In the genomic region with DNA sequence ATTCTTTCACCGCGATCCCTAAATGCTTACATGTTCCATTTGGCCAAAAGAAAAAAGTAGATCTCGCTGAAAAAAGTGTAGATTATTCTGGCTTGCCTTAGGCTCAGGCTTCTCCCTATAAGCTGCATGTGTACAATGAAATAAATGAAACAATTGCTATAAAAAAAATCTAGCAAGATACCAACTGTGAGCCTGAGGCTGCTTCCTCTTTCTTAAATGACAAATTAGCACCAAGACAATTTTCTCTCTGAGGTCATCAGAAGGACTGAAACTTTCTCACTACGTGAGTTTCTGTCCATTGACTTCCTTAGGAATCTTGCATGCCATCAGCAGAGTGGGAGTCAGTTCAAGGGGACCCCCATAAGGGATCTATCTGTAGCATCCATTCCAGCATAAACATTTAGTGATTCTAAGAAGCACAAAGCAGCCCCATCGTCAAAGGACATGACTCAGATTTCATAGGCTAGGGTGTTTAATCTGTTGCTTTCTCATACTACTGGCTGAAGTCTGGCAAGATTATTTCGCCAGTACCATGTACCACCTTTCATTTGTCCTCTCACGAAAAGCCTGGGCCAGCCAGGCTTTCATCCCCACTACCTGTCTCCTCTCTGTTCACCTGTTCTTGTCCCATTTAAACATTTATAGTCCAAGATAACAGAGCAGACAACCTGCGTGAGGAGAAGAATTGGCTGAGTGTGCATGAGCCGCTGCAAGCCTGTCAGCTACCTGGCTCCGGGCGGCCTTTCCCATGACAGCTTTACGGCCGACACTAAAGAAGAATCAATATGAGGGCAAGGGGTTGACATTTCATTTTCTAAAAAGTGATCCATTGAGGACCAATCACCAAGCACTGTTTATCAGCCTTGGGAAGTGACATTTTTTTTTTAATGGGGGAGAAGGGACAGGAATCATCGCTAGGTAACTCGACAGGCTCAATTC, we compare ENCODE assay signal across 23 cellular contexts.
"Had no signal": no experiment of that assay in that cellular context is flagged by ENCODE, and none has a peak within 500 bp of the region (broad histone marks: within the 10 kb centered on the region; RNA-seq: fewer than 3 reads in every experiment).

No MANE protein-coding gene starts in this region.

- H3K27me3 Mint-ChIP-seq: activated CD4-positive, alpha-beta memory T cell treated with anti-CD3 and anti-CD28 coated beads for 36 hours; activated CD4-positive, alpha-beta T cell treated with anti-CD3 and anti-CD28 coated beads, Interleukin-2, amount 10 ng/mL, durations not matched to agents 24 days and 14 days; activated T-helper 17 cell treated with anti-CD3 and anti-CD28 coated beads, Interleukin-2, amount 50 U/mL, for 72 hours; naive thymus-derived CD4-positive, alpha-beta T cell had no signal

- H3K27ac Mint-ChIP-seq: activated CD4-positive, alpha-beta memory T cell treated with anti-CD3 and anti-CD28 coated beads for 36 hours; activated CD4-positive, alpha-beta T cell treated with anti-CD3 and anti-CD28 coated beads, Interleukin-2, amount 10 ng/mL, durations not matched to agents 24 days and 14 days; activated T-helper 17 cell treated with anti-CD3 and anti-CD28 coated beads, Interleukin-2, amount 50 U/mL, for 72 hours; T-helper 2 cell treated with Interferon-gamma antibody and Interleukin-4, amounts not matched to agents 5 μg/mL and 100 μg/mL, for 36 hours had no signal

- H3K4me3 ChIP-seq: gastroesophageal sphincter, right atrium auricular region, testis, transverse colon had no signal

- H3K4me3 Mint-ChIP-seq: activated CD4-positive, alpha-beta memory T cell treated with anti-CD3 and anti-CD28 coated beads for 36 hours; activated CD4-positive, alpha-beta T cell treated with anti-CD3 and anti-CD28 coated beads, Interleukin-2, amount 10 ng/mL, durations not matched to agents 24 days and 14 days; activated T-cell treated with anti-CD3 and anti-CD28 coated beads, Interleukin-2, amount 50 U/mL, for 4 hours; activated T-helper 17 cell treated with anti-CD3 and anti-CD28 coated beads, Interleukin-2, amount 50 U/mL, for 72 hours; naive thymus-derived CD4-positive, alpha-beta T cell; neural crest cell; T-helper 2 cell treated with Interferon-gamma antibody and Interleukin-4, amounts not matched to agents 5 μg/mL and 100 μg/mL, for 36 hours had no signal

- H3K27ac ChIP-seq: brain microvascular endothelial cell, gastroesophageal sphincter, right atrium auricular region, testis, transverse colon had no signal

- H3K4me1 ChIP-seq: gastroesophageal sphincter, testis, transverse colon had no signal

- DNase-seq: activated CD4-positive, alpha-beta memory T cell treated with anti-CD3 and anti-CD28 coated beads for 36 hours; activated CD4-positive, alpha-beta T cell treated with anti-CD3 and anti-CD28 coated beads, Interleukin-2, amount 10 ng/mL, durations not matched to agents 24 days and 14 days; activated CD4-positive, CD25-positive, alpha-beta regulatory T cell treated with anti-CD3 and anti-CD28 coated beads, Interleukin-2, amount 50 U/mL, for 72 hours; activated CD8-positive, alpha-beta memory T cell treated with anti-CD3 and anti-CD28 coated beads, Interleukin-2, amount 50 U/mL, for 48 hours; activated gamma-delta T cell treated with Interleukin-2 at 50 U/mL for 16 hours; activated naive CD4-positive, alpha-beta T cell treated with anti-CD3 and anti-CD28 coated beads, Interleukin-2, amount 50 U/mL, for 16 hours; activated T-cell treated with anti-CD3 and anti-CD28 coated beads, Interleukin-2, amount 50 U/mL, for 4 hours; amniotic stem cell; brain microvascular endothelial cell; cortex of kidney; hippocampal formation; left cardiac atrium; mammary epithelial cell; naive thymus-derived CD4-positive, alpha-beta T cell; occipital lobe; stimulated activated naive CD4-positive, alpha-beta T cell treated with Interleukin-2 at 50 U/mL for 16 hours; testis; transverse colon had no signal

- ATAC-seq: activated T-cell treated with anti-CD3 and anti-CD28 coated beads, Interleukin-2, amount 50 U/mL, for 4 hours; activated T-helper 17 cell treated with anti-CD3 and anti-CD28 coated beads, Interleukin-2, amount 50 U/mL, for 72 hours; gastroesophageal sphincter; left cardiac atrium; naive thymus-derived CD4-positive, alpha-beta T cell had no signal

- H3K4me1 Mint-ChIP-seq: activated T-helper 17 cell treated with anti-CD3 and anti-CD28 coated beads, Interleukin-2, amount 50 U/mL, for 72 hours had no signal

- H3K27me3 ChIP-seq: brain microvascular endothelial cell, gastroesophageal sphincter, right atrium auricular region, testis, transverse colon had no signal

- H3K9me3 Mint-ChIP-seq: activated CD4-positive, alpha-beta memory T cell treated with anti-CD3 and anti-CD28 coated beads for 36 hours; activated CD4-positive, alpha-beta T cell treated with anti-CD3 and anti-CD28 coated beads, Interleukin-2, amount 10 ng/mL, durations not matched to agents 24 days and 14 days; activated T-cell treated with anti-CD3 and anti-CD28 coated beads, Interleukin-2, amount 50 U/mL, for 4 hours; activated T-helper 17 cell treated with anti-CD3 and anti-CD28 coated beads, Interleukin-2, amount 50 U/mL, for 72 hours; naive thymus-derived CD4-positive, alpha-beta T cell; neural crest cell; T-helper 2 cell treated with Interferon-gamma antibody and Interleukin-4, amounts not matched to agents 5 μg/mL and 100 μg/mL, for 36 hours had no signal
